ENCODE assay signal across 6 cellular contexts in genomic region chr9:35756275-35756742, GRCh38. TPM values are rescaled to one million over a fixed set of nuclear protein-coding genes. Genes with fewer than 3 reads are reported as not detected.
A peak's percentile ranks its signal among the peaks of the same experiment; 100 is the strongest.
DNase-seq lines count a peak whose midpoint lies in the region; ATAC-seq and TF ChIP-seq lines count a peak whose summit lies in the region.

No MANE protein-coding gene starts in this region.

- TF ChIP-seq POLR2A in right lobe of liver (IDR thresholded peaks at IDR 0.05) = no peak

- peak overlapping the region; percentile 61 to 68 (median 65) for H3K4me3 ChIP-seq in right lobe of liver
- peak overlapping the region; percentile 57 for H3K4me3 ChIP-seq in upper lobe of right lung

- peak; percentile 48 to 60 (median 52) for TF ChIP-seq CTCF in right lobe of liver (IDR thresholded peaks at IDR 0.05)
- peak; percentile 56 for TF ChIP-seq CTCF in upper lobe of right lung (IDR thresholded peaks at IDR 0.05)

- DNase-seq in SKM-1 (lab: John Stamatoyannopoulos, UW; ENCODE audit: unreplicated experiment) = peak; percentile 71
- DNase-seq in SKM-1 treated with dmso at 0.1 percent for 144 hours (lab: John Stamatoyannopoulos, UW; ENCODE audit: unreplicated experiment) = no peak
- DNase-seq in activated effector memory CD4-positive, alpha-beta T cell treated with anti-CD3 and anti-CD28 coated beads, Interleukin-2, amount 50 U/mL, for 16 hours = peak; percentile 91
- DNase-seq in right lobe of liver = peak in 2 of 3 donors; percentile 68 to 72
- DNase-seq in upper lobe of right lung = peak; percentile 88
- no peak for DNase-seq in SW480 (ENCODE audit: low spot score)

- H3K27me3 ChIP-seq in right lobe of liver (no peaks in the 10 kb centered on the region), upper lobe of right lung (no peaks in the 10 kb centered on the region)

- WGBS in right lobe of liver (ENCODE audit: insufficient coverage, low coverage, low lambda C conversion rate, missing lambda C conversion rate) = 22% methylated on average over 7 of the region's 10 CpGs

- H3K36me3 ChIP-seq in right lobe of liver (peaks cover 0 to 26% (median 12%) of the 10 kb centered on the region in 4 donors), upper lobe of right lung (peaks cover 23% of the 10 kb centered on the region)

- H3K27ac ChIP-seq in right lobe of liver (peak overlapping the region; percentile 72 to 93 (median 82)), upper lobe of right lung (peak overlapping the region; percentile 89)

- H3K9me3 ChIP-seq in right lobe of liver (no peaks in the 10 kb centered on the region), upper lobe of right lung (no peaks in the 10 kb centered on the region)

- peak; percentile 66 to 77 (median 72) for ATAC-seq in right lobe of liver
- ATAC-seq in upper lobe of right lung = peak; percentile 87

- intact Hi-C loops in right lobe of liver (cut with DNase I) (no loop called here), upper lobe of right lung (cut with DNase I) (no loop called here)

- H3K4me1 ChIP-seq in right lobe of liver (peaks cover 0 to 18% (median 6%) of the 10 kb centered on the region in 4 donors), upper lobe of right lung (peaks cover 27% of the 10 kb centered on the region)

RNA-seq across cellular contexts. Expression of gene MSMP, which starts 2.2 kb away (rescaled TPM):
- not detected for total RNA-seq in right lobe of liver
- total RNA-seq in upper lobe of right lung = not detected

RNA-seq across cellular contexts. Expression of gene RGP1, which starts 7.2 kb away (rescaled TPM):
- total RNA-seq in right lobe of liver (10 to 100 TPM in 5 of 6 experiments, 1 to 10 TPM in 1; 9.5 to 13.0 (median 11.4) TPM), upper lobe of right lung (34.6 TPM)

RNA-seq across cellular contexts. Expression of gene GBA2, which starts 7.3 kb away (rescaled TPM):
- total RNA-seq in right lobe of liver (10 to 100 TPM; 29.5 to 53.7 (median 35.2) TPM), upper lobe of right lung (99.1 TPM)

RNA-seq across cellular contexts. Expression of gene CREB3, which starts 23.8 kb away (rescaled TPM):
- 10 to 100 TPM; 12.1 to 35.2 (median 17.8) TPM for total RNA-seq in right lobe of liver
- 34.9 TPM for total RNA-seq in upper lobe of right lung

RNA-seq across cellular contexts. Expression of gene TLN1, which starts 24.3 kb away (rescaled TPM):
- 100 to 1,000 TPM; 103 to 168 (median 128) TPM for total RNA-seq in right lobe of liver
- 439 TPM for total RNA-seq in upper lobe of right lung

Comparison
In these comparisons a context has a peak if more than half of its experiments do, and no peak if none do; other contexts are left out.
1. DNase-seq: peak in SKM-1 (single experiment), activated effector memory CD4-positive, alpha-beta T cell treated with anti-CD3 and anti-CD28 coated beads, Interleukin-2, amount 50 U/mL, for 16 hours (single experiment), right lobe of liver (2 of 3) and upper lobe of right lung (single experiment); none in SKM-1 treated with dmso at 0.1 percent for 144 hours (single experiment) and SW480 (single experiment).